1 cellular context compared by ENCODE assay signal in the genomic region with DNA sequence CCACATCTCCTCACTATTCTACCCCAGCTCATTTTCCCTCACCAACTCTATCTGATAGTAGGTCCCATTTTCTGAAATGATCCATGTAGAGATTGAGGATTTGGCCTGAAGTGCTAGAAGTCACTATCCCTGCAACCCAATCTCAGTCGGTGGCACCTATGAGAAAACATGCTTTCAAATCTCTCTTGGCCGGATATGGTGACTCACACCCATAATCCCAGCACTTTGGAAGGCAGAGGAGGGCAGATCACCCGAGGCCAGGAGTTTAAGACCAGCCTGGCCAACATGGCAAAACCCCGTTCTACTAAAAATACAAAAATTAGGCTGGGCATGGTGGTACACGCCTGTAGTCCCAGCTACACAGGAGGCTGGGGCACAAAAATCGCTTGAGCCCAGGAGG.
TF ChIP-seq lines count a peak whose summit lies in the region.

No MANE protein-coding gene starts in this region.

TF ChIP-seq in HCT116, 20 proteins besides CTCF, POLR2A, EP300 and RAD21:
- TF ChIP-seq JUND (IDR thresholded peaks at IDR 0.05) (peak; percentile 38; the same call in 1 of the 2 replicates), FOSL1 (IDR thresholded peaks at IDR 0.05; ENCODE audit: low read depth) (peak; percentile 42; the same call in 1 of the 2 replicates), EZH2 (IDR thresholded peaks at IDR 0.05) (no peak)
